ENCODE assay signal across 1 cellular context in the genomic region with DNA sequence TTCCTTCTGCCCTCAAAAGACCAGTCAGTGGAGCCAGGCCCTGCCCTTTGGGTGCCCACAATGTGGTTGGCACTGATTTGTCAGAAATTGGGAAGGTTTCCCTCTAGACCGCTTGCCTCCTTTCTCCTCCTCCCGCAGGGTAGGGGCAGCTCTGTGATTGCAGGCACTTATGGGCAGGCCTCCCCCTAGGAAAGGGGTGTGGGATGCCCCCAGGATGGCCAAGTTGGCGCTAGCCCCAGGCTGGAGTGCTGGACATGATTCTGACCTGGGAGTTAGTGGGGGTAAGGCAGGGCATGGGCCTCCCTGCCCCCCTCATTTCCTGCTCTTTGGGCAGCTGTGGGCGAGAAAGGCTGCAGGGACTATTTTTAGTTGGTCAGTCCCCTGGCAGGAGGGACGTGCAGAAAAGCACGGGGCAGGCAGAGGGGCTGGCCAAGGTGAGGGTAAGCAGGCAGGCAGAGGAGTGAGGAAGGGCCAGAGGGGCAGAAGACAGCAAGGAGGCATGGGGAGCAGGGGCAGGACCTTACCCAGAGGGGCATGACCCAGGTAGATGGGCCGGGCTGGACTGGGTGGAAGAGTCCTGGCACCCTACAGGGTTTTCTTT.
TF ChIP-seq lines count a peak whose summit lies in the region.

No MANE protein-coding gene starts in this region.

TF ChIP-seq in WTC11, 78 proteins besides CTCF, POLR2A, EP300 and RAD21 (continued from another document):
- TF ChIP-seq, protein P1, sequence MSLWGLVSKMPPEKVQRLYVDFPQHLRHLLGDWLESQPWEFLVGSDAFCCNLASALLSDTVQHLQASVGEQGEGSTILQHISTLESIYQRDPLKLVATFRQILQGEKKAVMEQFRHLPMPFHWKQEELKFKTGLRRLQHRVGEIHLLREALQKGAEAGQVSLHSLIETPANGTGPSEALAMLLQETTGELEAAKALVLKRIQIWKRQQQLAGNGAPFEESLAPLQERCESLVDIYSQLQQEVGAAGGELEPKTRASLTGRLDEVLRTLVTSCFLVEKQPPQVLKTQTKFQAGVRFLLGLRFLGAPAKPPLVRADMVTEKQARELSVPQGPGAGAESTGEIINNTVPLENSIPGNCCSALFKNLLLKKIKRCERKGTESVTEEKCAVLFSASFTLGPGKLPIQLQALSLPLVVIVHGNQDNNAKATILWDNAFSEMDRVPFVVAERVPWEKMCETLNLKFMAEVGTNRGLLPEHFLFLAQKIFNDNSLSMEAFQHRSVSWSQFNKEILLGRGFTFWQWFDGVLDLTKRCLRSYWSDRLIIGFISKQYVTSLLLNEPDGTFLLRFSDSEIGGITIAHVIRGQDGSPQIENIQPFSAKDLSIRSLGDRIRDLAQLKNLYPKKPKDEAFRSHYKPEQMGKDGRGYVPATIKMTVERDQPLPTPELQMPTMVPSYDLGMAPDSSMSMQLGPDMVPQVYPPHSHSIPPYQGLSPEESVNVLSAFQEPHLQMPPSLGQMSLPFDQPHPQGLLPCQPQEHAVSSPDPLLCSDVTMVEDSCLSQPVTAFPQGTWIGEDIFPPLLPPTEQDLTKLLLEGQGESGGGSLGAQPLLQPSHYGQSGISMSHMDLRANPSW (CRISPR knock-in tag; conservative IDR thresholded peaks at IDR 0.05; ENCODE audit: low read depth) = no peak
- TF ChIP-seq, protein P2, sequence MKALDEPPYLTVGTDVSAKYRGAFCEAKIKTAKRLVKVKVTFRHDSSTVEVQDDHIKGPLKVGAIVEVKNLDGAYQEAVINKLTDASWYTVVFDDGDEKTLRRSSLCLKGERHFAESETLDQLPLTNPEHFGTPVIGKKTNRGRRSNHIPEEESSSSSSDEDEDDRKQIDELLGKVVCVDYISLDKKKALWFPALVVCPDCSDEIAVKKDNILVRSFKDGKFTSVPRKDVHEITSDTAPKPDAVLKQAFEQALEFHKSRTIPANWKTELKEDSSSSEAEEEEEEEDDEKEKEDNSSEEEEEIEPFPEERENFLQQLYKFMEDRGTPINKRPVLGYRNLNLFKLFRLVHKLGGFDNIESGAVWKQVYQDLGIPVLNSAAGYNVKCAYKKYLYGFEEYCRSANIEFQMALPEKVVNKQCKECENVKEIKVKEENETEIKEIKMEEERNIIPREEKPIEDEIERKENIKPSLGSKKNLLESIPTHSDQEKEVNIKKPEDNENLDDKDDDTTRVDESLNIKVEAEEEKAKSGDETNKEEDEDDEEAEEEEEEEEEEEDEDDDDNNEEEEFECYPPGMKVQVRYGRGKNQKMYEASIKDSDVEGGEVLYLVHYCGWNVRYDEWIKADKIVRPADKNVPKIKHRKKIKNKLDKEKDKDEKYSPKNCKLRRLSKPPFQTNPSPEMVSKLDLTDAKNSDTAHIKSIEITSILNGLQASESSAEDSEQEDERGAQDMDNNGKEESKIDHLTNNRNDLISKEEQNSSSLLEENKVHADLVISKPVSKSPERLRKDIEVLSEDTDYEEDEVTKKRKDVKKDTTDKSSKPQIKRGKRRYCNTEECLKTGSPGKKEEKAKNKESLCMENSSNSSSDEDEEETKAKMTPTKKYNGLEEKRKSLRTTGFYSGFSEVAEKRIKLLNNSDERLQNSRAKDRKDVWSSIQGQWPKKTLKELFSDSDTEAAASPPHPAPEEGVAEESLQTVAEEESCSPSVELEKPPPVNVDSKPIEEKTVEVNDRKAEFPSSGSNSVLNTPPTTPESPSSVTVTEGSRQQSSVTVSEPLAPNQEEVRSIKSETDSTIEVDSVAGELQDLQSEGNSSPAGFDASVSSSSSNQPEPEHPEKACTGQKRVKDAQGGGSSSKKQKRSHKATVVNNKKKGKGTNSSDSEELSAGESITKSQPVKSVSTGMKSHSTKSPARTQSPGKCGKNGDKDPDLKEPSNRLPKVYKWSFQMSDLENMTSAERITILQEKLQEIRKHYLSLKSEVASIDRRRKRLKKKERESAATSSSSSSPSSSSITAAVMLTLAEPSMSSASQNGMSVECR (CRISPR knock-in tag; IDR thresholded peaks at IDR 0.05; ENCODE audit: borderline replicate concordance) = no peak
- TF ChIP-seq, protein P3, sequence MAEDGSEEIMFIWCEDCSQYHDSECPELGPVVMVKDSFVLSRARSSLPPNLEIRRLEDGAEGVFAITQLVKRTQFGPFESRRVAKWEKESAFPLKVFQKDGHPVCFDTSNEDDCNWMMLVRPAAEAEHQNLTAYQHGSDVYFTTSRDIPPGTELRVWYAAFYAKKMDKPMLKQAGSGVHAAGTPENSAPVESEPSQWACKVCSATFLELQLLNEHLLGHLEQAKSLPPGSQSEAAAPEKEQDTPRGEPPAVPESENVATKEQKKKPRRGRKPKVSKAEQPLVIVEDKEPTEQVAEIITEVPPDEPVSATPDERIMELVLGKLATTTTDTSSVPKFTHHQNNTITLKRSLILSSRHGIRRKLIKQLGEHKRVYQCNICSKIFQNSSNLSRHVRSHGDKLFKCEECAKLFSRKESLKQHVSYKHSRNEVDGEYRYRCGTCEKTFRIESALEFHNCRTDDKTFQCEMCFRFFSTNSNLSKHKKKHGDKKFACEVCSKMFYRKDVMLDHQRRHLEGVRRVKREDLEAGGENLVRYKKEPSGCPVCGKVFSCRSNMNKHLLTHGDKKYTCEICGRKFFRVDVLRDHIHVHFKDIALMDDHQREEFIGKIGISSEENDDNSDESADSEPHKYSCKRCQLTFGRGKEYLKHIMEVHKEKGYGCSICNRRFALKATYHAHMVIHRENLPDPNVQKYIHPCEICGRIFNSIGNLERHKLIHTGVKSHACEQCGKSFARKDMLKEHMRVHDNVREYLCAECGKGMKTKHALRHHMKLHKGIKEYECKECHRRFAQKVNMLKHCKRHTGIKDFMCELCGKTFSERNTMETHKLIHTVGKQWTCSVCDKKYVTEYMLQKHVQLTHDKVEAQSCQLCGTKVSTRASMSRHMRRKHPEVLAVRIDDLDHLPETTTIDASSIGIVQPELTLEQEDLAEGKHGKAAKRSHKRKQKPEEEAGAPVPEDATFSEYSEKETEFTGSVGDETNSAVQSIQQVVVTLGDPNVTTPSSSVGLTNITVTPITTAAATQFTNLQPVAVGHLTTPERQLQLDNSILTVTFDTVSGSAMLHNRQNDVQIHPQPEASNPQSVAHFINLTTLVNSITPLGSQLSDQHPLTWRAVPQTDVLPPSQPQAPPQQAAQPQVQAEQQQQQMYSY (CRISPR knock-in tag; IDR thresholded peaks at IDR 0.05) = no peak
- TF ChIP-seq TEAD1 (CRISPR knock-in tag; IDR thresholded peaks at IDR 0.05) = no peak
- TF ChIP-seq ZNF317 (CRISPR knock-in tag; IDR thresholded peaks at IDR 0.05; ENCODE audit: borderline replicate concordance, low read depth) = no peak
- no peak for TF ChIP-seq CBFB (CRISPR knock-in tag; IDR thresholded peaks at IDR 0.05; ENCODE audit: low read depth)
- no peak for TF ChIP-seq PRRX2 (CRISPR knock-in tag; IDR thresholded peaks at IDR 0.05)
- no peak for TF ChIP-seq ETV6 (CRISPR knock-in tag; IDR thresholded peaks at IDR 0.05)
- no peak for TF ChIP-seq ZNF219 (CRISPR knock-in tag; IDR thresholded peaks at IDR 0.05; ENCODE audit: borderline replicate concordance)
- TF ChIP-seq TP53 (CRISPR knock-in tag; IDR thresholded peaks at IDR 0.05) = no peak
